In the genomic region with DNA sequence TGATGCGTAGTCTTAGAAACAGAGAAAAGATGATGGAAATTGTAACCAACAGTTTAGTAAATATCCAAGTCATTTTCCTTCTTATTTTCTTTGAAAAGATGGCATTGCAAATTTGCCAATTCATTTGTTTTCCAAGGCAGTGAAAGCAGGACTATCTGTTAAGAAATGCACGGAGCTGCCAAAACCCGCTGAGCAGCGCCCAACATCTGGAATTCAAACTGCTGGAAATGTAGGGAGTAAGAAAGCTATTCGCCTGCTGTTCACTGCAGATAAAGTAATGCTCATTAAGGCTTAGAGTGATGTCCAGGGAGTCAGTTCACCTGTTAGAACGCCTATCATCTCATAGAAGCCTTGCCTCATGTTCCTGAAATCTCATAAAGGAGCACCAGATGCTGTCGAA, we compare ENCODE assay signal across 25 cellular contexts.
"Had no signal": no experiment of that assay in that cellular context is flagged by ENCODE, and none has a peak within 500 bp of the region (broad histone marks: within the 10 kb centered on the region; RNA-seq: fewer than 3 reads in every experiment).

No MANE protein-coding gene starts in this region.

- H3K36me3 Mint-ChIP-seq: immature natural killer cell; natural killer cell treated with Interleukin-12 subunit alpha and Interleukin-12 subunit beta and Interleukin-15 and Interleukin-18, amount 100 ng/mL, for 72 hours; stimulated activated memory B cell treated with anti-CD40 and anti-IgM and Interleukin-4, amounts not matched to agents 10 μg/mL and 1 μg/mL and 100 μg/mL, for 72 hours had no signal

- H3K4me1 ChIP-seq: esophagus muscularis mucosa, gastroesophageal sphincter, left lung, parathyroid adenoma, psoas muscle, spleen, testis, upper lobe of right lung had no signal

- H3K9me3 Mint-ChIP-seq: natural killer cell treated with Interleukin-12 subunit alpha and Interleukin-12 subunit beta and Interleukin-15 and Interleukin-18, amount 100 ng/mL, for 72 hours had no signal

- H3K79me2 ChIP-seq: parathyroid adenoma had no signal

- H3K27ac Mint-ChIP-seq: immature natural killer cell; natural killer cell treated with Interleukin-12 subunit alpha and Interleukin-12 subunit beta and Interleukin-15 and Interleukin-18, amount 100 ng/mL, for 72 hours; stimulated activated memory B cell treated with anti-CD40 and anti-IgM and Interleukin-4, amounts not matched to agents 10 μg/mL and 1 μg/mL and 100 μg/mL, for 72 hours; stimulated activated naive CD8-positive, alpha-beta T cell treated with anti-CD3 and anti-CD28 coated beads, Interleukin-15, Interleukin-2, amounts not matched to agents 100 ng/mL and 50 ng/mL, for 24 hours had no signal

- H3K4me3 ChIP-seq: esophagus muscularis mucosa, gastroesophageal sphincter, left lung, lung, psoas muscle, spleen, testis, tibial nerve, upper lobe of right lung had no signal

- ATAC-seq: gastroesophageal sphincter; left lung; natural killer cell treated with Interleukin-12 subunit alpha and Interleukin-12 subunit beta and Interleukin-15 and Interleukin-18, amount 100 ng/mL, for 72 hours; psoas muscle; sciatic nerve; stimulated activated memory B cell treated with anti-CD40 and anti-IgM and Interleukin-4, amounts not matched to agents 10 μg/mL and 1 μg/mL and 100 μg/mL, for 72 hours; upper lobe of right lung had no signal

- H3K36me3 ChIP-seq: esophagus muscularis mucosa, gastroesophageal sphincter, left lung, spleen, tibial nerve, upper lobe of right lung had no signal

- H2AFZ ChIP-seq: parathyroid adenoma had no signal

- H3K27ac ChIP-seq: epithelial cell of prostate, esophagus muscularis mucosa, gastroesophageal sphincter, left lung, parathyroid adenoma, psoas muscle, spleen, testis, tibial nerve, upper lobe of right lung had no signal

- DNase-seq: effector memory CD4-positive, alpha-beta T cell; foreskin fibroblast; glutamatergic neuron; immature natural killer cell; left lung; mesenchymal stem cell; midbrain; psoas muscle; retina; spleen; stimulated activated CD4-positive, alpha-beta T cell treated with anti-CD3 and anti-CD28 coated beads, Interleukin-15, amount 100 ng/mL, for 24 hours; stimulated activated CD4-positive, alpha-beta T cell treated with anti-CD3 and anti-CD28 coated beads, Interleukin-1b, Interleukin-23, amount 100 ng/mL, for 48 hours; stimulated activated CD4-positive, alpha-beta T cell treated with anti-CD3 and anti-CD28 coated beads, Interleukin-4, amount 100 ng/mL, for 24 hours; testis; upper lobe of right lung had no signal

- H3K4me1 Mint-ChIP-seq: immature natural killer cell; stimulated activated memory B cell treated with anti-CD40 and anti-IgM and Interleukin-4, amounts not matched to agents 10 μg/mL and 1 μg/mL and 100 μg/mL, for 72 hours had no signal

- H3K9me3 ChIP-seq: esophagus muscularis mucosa, gastroesophageal sphincter, testis, upper lobe of right lung had no signal

- H3K4me3 Mint-ChIP-seq: immature natural killer cell; natural killer cell treated with Interleukin-12 subunit alpha and Interleukin-12 subunit beta and Interleukin-15 and Interleukin-18, amount 100 ng/mL, for 72 hours; stimulated activated memory B cell treated with anti-CD40 and anti-IgM and Interleukin-4, amounts not matched to agents 10 μg/mL and 1 μg/mL and 100 μg/mL, for 72 hours; stimulated activated naive CD8-positive, alpha-beta T cell treated with anti-CD3 and anti-CD28 coated beads, Interleukin-15, Interleukin-2, amounts not matched to agents 100 ng/mL and 50 ng/mL, for 24 hours had no signal

- H3K9ac ChIP-seq: parathyroid adenoma had no signal

- H3K27me3 ChIP-seq: esophagus muscularis mucosa, left lung, spleen, testis, tibial nerve, upper lobe of right lung had no signal
